1 cellular context compared by ENCODE assay signal in the genomic region with DNA sequence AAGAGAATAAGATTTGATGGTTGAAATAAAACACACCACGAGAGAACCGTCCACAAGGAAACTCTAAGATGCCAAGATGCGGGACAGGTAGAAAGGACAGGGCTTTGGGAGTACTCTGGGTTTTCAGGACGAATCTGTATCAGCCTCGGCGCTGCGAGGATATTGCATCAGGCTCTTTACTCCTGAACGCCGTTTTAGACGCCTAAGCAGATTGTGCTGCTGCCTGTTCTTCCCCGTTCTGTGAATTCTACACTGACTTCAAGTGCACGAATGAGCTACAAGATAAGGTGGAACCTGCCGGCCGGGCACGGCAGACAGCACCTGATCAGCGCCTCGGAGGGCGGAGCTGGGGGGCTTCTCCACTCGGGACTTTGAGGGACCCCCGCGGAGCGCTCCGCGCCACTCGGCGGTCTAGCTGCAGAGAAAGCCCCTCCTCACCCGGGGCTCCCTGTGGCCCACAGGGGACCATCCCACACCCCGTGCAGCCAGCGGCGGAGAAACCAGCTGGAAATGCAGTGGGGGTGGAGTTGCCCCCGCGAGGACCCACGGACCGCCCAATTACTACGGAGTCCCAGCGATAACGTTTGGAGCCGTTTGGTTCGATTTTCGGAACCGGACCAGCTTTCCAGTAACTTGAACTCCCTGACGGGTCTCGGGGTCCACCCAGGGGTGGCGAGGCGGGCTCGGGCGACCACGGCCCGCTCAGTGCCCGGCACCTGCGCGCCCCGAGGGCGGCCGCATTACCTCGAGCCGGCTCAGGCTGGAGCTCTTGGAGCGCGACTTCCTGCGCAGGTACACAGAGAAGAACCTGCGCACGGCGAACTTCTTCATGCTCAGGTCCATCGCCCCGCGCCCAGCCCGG.
TF ChIP-seq lines count a peak whose summit lies in the region.

No MANE protein-coding gene starts in this region.

TF ChIP-seq in GM23338, 12 proteins besides CTCF, POLR2A, EP300 and RAD21 (continued from another document):
- TF ChIP-seq, protein P1, sequence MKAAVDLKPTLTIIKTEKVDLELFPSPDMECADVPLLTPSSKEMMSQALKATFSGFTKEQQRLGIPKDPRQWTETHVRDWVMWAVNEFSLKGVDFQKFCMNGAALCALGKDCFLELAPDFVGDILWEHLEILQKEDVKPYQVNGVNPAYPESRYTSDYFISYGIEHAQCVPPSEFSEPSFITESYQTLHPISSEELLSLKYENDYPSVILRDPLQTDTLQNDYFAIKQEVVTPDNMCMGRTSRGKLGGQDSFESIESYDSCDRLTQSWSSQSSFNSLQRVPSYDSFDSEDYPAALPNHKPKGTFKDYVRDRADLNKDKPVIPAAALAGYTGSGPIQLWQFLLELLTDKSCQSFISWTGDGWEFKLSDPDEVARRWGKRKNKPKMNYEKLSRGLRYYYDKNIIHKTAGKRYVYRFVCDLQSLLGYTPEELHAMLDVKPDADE (IDR thresholded peaks at IDR 0.05): no peak
- TF ChIP-seq, protein P2, sequence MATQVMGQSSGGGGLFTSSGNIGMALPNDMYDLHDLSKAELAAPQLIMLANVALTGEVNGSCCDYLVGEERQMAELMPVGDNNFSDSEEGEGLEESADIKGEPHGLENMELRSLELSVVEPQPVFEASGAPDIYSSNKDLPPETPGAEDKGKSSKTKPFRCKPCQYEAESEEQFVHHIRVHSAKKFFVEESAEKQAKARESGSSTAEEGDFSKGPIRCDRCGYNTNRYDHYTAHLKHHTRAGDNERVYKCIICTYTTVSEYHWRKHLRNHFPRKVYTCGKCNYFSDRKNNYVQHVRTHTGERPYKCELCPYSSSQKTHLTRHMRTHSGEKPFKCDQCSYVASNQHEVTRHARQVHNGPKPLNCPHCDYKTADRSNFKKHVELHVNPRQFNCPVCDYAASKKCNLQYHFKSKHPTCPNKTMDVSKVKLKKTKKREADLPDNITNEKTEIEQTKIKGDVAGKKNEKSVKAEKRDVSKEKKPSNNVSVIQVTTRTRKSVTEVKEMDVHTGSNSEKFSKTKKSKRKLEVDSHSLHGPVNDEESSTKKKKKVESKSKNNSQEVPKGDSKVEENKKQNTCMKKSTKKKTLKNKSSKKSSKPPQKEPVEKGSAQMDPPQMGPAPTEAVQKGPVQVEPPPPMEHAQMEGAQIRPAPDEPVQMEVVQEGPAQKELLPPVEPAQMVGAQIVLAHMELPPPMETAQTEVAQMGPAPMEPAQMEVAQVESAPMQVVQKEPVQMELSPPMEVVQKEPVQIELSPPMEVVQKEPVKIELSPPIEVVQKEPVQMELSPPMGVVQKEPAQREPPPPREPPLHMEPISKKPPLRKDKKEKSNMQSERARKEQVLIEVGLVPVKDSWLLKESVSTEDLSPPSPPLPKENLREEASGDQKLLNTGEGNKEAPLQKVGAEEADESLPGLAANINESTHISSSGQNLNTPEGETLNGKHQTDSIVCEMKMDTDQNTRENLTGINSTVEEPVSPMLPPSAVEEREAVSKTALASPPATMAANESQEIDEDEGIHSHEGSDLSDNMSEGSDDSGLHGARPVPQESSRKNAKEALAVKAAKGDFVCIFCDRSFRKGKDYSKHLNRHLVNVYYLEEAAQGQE (IDR thresholded peaks at IDR 0.05; ENCODE audit: unreplicated experiment): no peak
- TF ChIP-seq, protein P3, sequence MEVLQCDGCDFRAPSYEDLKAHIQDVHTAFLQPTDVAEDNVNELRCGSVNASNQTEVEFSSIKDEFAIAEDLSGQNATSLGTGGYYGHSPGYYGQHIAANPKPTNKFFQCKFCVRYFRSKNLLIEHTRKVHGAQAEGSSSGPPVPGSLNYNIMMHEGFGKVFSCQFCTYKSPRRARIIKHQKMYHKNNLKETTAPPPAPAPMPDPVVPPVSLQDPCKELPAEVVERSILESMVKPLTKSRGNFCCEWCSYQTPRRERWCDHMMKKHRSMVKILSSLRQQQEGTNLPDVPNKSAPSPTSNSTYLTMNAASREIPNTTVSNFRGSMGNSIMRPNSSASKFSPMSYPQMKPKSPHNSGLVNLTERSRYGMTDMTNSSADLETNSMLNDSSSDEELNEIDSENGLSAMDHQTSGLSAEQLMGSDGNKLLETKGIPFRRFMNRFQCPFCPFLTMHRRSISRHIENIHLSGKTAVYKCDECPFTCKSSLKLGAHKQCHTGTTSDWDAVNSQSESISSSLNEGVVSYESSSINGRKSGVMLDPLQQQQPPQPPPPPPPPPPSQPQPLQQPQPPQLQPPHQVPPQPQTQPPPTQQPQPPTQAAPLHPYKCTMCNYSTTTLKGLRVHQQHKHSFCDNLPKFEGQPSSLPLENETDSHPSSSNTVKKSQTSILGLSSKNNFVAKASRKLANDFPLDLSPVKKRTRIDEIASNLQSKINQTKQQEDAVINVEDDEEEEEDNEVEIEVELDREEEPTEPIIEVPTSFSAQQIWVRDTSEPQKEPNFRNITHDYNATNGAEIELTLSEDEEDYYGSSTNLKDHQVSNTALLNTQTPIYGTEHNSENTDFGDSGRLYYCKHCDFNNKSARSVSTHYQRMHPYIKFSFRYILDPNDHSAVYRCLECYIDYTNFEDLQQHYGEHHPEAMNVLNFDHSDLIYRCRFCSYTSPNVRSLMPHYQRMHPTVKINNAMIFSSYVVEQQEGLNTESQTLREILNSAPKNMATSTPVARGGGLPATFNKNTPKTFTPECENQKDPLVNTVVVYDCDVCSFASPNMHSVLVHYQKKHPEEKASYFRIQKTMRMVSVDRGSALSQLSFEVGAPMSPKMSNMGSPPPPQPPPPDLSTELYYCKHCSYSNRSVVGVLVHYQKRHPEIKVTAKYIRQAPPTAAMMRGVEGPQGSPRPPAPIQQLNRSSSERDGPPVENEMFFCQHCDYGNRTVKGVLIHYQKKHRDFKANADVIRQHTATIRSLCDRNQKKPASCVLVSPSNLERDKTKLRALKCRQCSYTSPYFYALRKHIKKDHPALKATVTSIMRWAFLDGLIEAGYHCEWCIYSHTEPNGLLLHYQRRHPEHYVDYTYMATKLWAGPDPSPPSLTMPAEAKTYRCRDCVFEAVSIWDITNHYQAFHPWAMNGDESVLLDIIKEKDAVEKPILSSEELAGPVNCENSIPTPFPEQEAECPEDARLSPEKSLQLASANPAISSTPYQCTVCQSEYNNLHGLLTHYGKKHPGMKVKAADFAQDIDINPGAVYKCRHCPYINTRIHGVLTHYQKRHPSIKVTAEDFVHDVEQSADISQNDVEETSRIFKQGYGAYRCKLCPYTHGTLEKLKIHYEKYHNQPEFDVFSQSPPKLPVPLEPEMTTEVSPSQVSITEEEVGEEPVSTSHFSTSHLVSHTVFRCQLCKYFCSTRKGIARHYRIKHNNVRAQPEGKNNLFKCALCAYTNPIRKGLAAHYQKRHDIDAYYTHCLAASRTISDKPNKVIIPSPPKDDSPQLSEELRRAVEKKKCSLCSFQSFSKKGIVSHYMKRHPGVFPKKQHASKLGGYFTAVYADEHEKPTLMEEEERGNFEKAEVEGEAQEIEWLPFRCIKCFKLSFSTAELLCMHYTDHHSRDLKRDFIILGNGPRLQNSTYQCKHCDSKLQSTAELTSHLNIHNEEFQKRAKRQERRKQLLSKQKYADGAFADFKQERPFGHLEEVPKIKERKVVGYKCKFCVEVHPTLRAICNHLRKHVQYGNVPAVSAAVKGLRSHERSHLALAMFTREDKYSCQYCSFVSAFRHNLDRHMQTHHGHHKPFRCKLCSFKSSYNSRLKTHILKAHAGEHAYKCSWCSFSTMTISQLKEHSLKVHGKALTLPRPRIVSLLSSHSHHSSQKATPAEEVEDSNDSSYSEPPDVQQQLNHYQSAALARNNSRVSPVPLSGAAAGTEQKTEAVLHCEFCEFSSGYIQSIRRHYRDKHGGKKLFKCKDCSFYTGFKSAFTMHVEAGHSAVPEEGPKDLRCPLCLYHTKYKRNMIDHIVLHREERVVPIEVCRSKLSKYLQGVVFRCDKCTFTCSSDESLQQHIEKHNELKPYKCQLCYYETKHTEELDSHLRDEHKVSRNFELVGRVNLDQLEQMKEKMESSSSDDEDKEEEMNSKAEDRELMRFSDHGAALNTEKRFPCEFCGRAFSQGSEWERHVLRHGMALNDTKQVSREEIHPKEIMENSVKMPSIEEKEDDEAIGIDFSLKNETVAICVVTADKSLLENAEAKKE (CRISPR knock-in tag; IDR thresholded peaks at IDR 0.05): no peak
- TF ChIP-seq STAT1 (IDR thresholded peaks at IDR 0.05; ENCODE audit: unreplicated experiment): no peak
- TF ChIP-seq POLR2AphosphoS5 (IDR thresholded peaks at IDR 0.05; ENCODE audit: low read depth): no peak
- TF ChIP-seq CREB1 (CRISPR knock-in tag; IDR thresholded peaks at IDR 0.05; ENCODE audit: low read depth): no peak
- TF ChIP-seq ZNF114 (CRISPR knock-in tag; IDR thresholded peaks at IDR 0.05): no peak
